11 cellular contexts compared by ENCODE assay signal in the genomic region with DNA sequence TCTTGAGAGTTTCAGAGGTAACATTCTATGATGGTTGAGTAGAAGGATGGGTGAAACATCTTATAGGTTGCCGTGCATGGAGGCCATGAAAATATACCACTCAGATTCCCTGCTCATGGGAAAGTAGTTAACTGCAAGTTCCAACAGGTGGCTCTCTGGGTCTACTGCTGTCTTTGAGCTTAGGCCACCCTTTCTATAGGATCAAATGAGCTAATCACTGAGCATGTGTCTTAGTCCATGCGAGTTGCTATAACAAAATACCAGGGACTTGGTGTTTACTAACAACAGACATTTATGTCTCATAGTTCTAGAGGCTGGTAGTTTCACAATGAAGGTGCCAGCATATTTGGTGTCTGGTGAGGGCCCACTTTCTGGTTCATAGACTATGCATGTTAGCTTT.
DNase-seq lines count a peak whose midpoint lies in the region; ATAC-seq and TF ChIP-seq lines count a peak whose summit lies in the region.
"Had no signal": no experiment of that assay in that cellular context is flagged by ENCODE, and none has a peak within 500 bp of the region (broad histone marks: within the 10 kb centered on the region; RNA-seq: fewer than 3 reads in every experiment).

No MANE protein-coding gene starts in this region.

- peak; percentile 60 to 67 for TF ChIP-seq CTCF in mammary epithelial cell (conservative IDR thresholded peaks at IDR 0.05 in 1 of 2, IDR thresholded peaks at IDR 0.05 in 1 of 2; ENCODE audit: extremely low read depth in 1 of 2, insufficient read depth in 1 of 2, low read depth in 1 of 2, low read length in 2 of 2)

- CTCF ChIA-PET in mammary epithelial cell (lab: Charles Lee; ENCODE audit: low non-redundant PET) = interaction anchor here (0.5 to 1.0 kb wide), 7 partner anchors 152 to 1460 kb away, joined by 3 to 17 read pairs (median 4); no protein-coding TSS in a partner anchor

- H3K27me3 ChIP-seq in H7 (ENCODE audit: control insufficient read depth, insufficient read depth, low read length) (no peaks in the 10 kb centered on the region), mammary epithelial cell (ENCODE audit: insufficient read depth, low read length) (no peaks in the 10 kb centered on the region), mesendoderm (ENCODE audit: insufficient read depth, low read length, poor library complexity) (no peaks in the 10 kb centered on the region)

- H3K18ac ChIP-seq in mesendoderm (ENCODE audit: low read length) = no peak overlapping the region

- H2AK5ac ChIP-seq in mesendoderm (ENCODE audit: low read length) = no peak overlapping the region

- no peaks in the 10 kb centered on the region for H3K79me1 ChIP-seq in mesendoderm (ENCODE audit: low read length)

- H3K56ac ChIP-seq in mesendoderm (ENCODE audit: low read length) = no peak overlapping the region

- H3K4me1 ChIP-seq in mammary epithelial cell (ENCODE audit: insufficient read depth, low read length) = peaks cover 4% of the 10 kb centered on the region
- H3K4me1 ChIP-seq in mesendoderm (ENCODE audit: control insufficient read depth, low read depth, low read length) = no peaks in the 10 kb centered on the region

- H3K79me2 ChIP-seq in mammary epithelial cell (ENCODE audit: insufficient read depth, low read length) (no peaks in the 10 kb centered on the region), mesendoderm (ENCODE audit: control insufficient read depth, insufficient read depth, low read length) (no peaks in the 10 kb centered on the region)

- no peak overlapping the region for H3K23ac ChIP-seq in mesendoderm (ENCODE audit: low read length)

- H2AFZ ChIP-seq in mammary epithelial cell (ENCODE audit: low read depth, low read length) = no peak overlapping the region

- H3K9ac ChIP-seq in mammary epithelial cell (ENCODE audit: insufficient read depth, low read length) (no peak overlapping the region), mesendoderm (ENCODE audit: low read length) (no peak overlapping the region)

- H4K8ac ChIP-seq in mesendoderm (ENCODE audit: low read depth, low read length) = no peak overlapping the region

- H4K20me1 ChIP-seq in mammary epithelial cell (ENCODE audit: insufficient read depth, low read length) = no peaks in the 10 kb centered on the region

- H3K4me3 ChIP-seq in H7 (ENCODE audit: insufficient read depth, low read depth, low read length) (no peak overlapping the region), mammary epithelial cell (replicated peaks in 1 of 3; ENCODE audit: insufficient read depth in 1 of 3, low read depth in 2 of 3, low read length in 3 of 3) (no peak overlapping the region), mesendoderm (ENCODE audit: low read length) (no peak overlapping the region)

- H2BK120ac ChIP-seq in mesendoderm (ENCODE audit: low read depth, low read length) = no peak overlapping the region

- in situ Hi-C loops in mammary epithelial cell (cut with MboI; ENCODE audit: low sequenced_read_pairs in 2 of 2) = loop anchor here in 1 of 2 donors (25.0 kb wide), 1 partner anchor 344 kb away; no protein-coding TSS in a partner anchor

- 37% methylated on average over 2 of the region's 2 CpGs for WGBS in mammary epithelial cell (ENCODE audit: low coverage, missing lambda C conversion rate)
- no CpG with 5 or more reads among the region's 2 CpGs for WGBS in mesendoderm (ENCODE audit: extremely low coverage, insufficient coverage, low lambda C conversion rate)

- DNase-seq in H7 = peak; percentile 1
- peak; percentile 0 to 18 for DNase-seq in NCI-H524 (lab: John Stamatoyannopoulos, UW)
- peak; percentile 48 for DNase-seq in mammary epithelial cell
- DNase-seq in mesendoderm = peak; percentile 81
- no peak for DNase-seq in stimulated activated CD4-positive, alpha-beta T cell treated with anti-CD3 and anti-CD28 coated beads, Interleukin-1b, Interleukin-23, amount 100 ng/mL, for 48 hours
- no peak for DNase-seq in activated CD4-positive, CD25-positive, alpha-beta regulatory T cell treated with anti-CD3 and anti-CD28 coated beads, Interleukin-2, amount 50 U/mL, for 72 hours
- DNase-seq: activated CD4-positive, alpha-beta T cell treated with anti-CD3 and anti-CD28 coated beads, Interleukin-2, amount 50 U/mL, for 4 hours; amygdala; foreskin fibroblast; KG1 had no signal

- H3K4me2 ChIP-seq in mammary epithelial cell (ENCODE audit: insufficient read depth, low read depth, low read length) = no peak overlapping the region
- no peak overlapping the region for H3K4me2 ChIP-seq in mesendoderm (ENCODE audit: low read length)

- no TSS peak for BruUV-seq in mammary epithelial cell (replicated peaks; lab: Mats Ljungman, UMichigan)

- no peak for ATAC-seq in GM18867 (IDR thresholded peaks at IDR 0.05; ENCODE audit: unreplicated experiment)

- H3K9me3 ChIP-seq in mammary epithelial cell (replicated peaks; ENCODE audit: insufficient read depth, low read length) = no peaks in the 10 kb centered on the region

- dilution Hi-C loops in mammary epithelial cell (cut with HindIII; ENCODE audit: low sequenced_read_pairs) = no loop called here

- no peak overlapping the region for H2BK15ac ChIP-seq in mesendoderm (replicated peaks; ENCODE audit: low read depth)

- intact Hi-C loops in mammary epithelial cell (cut with micrococcal nuclease) = loop anchor here (1.0 to 10.0 kb wide), 4 partner anchors 149 to 659 kb away; a partner anchor contains a TSS

- H4K5ac ChIP-seq in mesendoderm (ENCODE audit: low read length) = no peak overlapping the region

- H3K27ac ChIP-seq in mammary epithelial cell (ENCODE audit: insufficient read depth, low read depth, low read length) (no peak overlapping the region), mesendoderm (ENCODE audit: low read depth, low read length) (no peak overlapping the region)

- no peak overlapping the region for H3K4ac ChIP-seq in mesendoderm (ENCODE audit: low read depth, low read length)

- H2BK5ac ChIP-seq in mesendoderm (ENCODE audit: low read length) = no peak overlapping the region

- H3K36me3 ChIP-seq in H7 (replicated peaks; ENCODE audit: control insufficient read depth, insufficient read depth, low read length) (no peaks in the 10 kb centered on the region; the same call in 1 of the 2 replicates), mammary epithelial cell (ENCODE audit: insufficient read depth, low read length) (no peaks in the 10 kb centered on the region), mesendoderm (ENCODE audit: control insufficient read depth, insufficient read depth, low read length) (no peaks in the 10 kb centered on the region)

Comparison
In these comparisons a context has a peak if more than half of its experiments do, and no peak if none do; other contexts are left out.
1. DNase-seq: peak in H7 (single experiment), NCI-H524 (2 of 2), mammary epithelial cell (single experiment) and mesendoderm (single experiment); none in stimulated activated CD4-positive, alpha-beta T cell treated with anti-CD3 and anti-CD28 coated beads, Interleukin-1b, Interleukin-23, amount 100 ng/mL, for 48 hours (single experiment) and activated CD4-positive, CD25-positive, alpha-beta regulatory T cell treated with anti-CD3 and anti-CD28 coated beads, Interleukin-2, amount 50 U/mL, for 72 hours (single experiment).